Comparison of ENCODE assay signal across 1 cellular context in the genomic region with DNA sequence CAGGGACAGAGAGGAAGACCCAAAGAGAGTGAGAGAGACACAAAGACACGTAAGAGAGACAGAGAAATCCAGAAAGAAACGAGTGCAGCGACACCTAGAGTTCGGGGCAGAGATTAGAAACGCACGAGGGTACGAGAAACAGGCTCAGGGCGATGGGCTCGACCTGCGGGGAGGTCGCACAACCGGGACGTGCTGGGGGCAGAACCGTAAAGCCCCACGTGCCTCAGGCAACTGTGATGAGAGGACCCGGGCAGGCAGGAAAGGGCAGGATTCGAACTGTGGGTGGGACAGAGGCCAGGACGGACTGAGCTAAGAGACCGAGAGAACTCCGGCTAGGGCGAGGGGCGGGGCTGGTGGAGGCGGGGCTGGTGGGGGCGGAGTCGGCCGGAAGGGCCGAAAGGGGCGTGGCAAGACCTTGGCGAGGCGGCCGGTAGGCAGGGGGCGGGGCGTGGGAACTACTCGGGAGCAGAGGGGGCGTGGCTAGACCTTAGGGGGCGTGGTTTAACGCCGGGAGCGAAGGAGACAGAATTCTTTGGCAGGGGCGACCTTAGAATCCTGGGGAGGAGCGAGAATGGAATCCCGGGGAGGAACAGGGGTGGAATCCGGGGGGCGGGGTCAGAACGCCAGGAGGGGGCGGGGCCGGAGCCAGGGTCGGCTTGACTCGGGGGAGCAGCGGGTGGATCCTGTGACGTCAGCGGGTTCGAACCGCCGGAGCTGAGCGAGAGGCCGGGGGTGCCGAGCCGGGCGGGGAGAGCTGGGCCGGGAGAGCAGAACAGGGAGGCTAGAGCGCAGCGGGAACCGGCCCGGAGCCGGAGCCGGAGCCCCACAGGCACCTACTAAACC.
TF ChIP-seq lines count a peak whose summit lies in the region.

TSS of gene NECTIN2 (plus strand) at position 686 of the 843 bp plus-strand sequence. CDS start 229 bp downstream, outside the sequence.

TF ChIP-seq in HepG2, 621 proteins besides CTCF, POLR2A, EP300 and RAD21 (continued from another document and continues in another):
- TF ChIP-seq, protein P1, sequence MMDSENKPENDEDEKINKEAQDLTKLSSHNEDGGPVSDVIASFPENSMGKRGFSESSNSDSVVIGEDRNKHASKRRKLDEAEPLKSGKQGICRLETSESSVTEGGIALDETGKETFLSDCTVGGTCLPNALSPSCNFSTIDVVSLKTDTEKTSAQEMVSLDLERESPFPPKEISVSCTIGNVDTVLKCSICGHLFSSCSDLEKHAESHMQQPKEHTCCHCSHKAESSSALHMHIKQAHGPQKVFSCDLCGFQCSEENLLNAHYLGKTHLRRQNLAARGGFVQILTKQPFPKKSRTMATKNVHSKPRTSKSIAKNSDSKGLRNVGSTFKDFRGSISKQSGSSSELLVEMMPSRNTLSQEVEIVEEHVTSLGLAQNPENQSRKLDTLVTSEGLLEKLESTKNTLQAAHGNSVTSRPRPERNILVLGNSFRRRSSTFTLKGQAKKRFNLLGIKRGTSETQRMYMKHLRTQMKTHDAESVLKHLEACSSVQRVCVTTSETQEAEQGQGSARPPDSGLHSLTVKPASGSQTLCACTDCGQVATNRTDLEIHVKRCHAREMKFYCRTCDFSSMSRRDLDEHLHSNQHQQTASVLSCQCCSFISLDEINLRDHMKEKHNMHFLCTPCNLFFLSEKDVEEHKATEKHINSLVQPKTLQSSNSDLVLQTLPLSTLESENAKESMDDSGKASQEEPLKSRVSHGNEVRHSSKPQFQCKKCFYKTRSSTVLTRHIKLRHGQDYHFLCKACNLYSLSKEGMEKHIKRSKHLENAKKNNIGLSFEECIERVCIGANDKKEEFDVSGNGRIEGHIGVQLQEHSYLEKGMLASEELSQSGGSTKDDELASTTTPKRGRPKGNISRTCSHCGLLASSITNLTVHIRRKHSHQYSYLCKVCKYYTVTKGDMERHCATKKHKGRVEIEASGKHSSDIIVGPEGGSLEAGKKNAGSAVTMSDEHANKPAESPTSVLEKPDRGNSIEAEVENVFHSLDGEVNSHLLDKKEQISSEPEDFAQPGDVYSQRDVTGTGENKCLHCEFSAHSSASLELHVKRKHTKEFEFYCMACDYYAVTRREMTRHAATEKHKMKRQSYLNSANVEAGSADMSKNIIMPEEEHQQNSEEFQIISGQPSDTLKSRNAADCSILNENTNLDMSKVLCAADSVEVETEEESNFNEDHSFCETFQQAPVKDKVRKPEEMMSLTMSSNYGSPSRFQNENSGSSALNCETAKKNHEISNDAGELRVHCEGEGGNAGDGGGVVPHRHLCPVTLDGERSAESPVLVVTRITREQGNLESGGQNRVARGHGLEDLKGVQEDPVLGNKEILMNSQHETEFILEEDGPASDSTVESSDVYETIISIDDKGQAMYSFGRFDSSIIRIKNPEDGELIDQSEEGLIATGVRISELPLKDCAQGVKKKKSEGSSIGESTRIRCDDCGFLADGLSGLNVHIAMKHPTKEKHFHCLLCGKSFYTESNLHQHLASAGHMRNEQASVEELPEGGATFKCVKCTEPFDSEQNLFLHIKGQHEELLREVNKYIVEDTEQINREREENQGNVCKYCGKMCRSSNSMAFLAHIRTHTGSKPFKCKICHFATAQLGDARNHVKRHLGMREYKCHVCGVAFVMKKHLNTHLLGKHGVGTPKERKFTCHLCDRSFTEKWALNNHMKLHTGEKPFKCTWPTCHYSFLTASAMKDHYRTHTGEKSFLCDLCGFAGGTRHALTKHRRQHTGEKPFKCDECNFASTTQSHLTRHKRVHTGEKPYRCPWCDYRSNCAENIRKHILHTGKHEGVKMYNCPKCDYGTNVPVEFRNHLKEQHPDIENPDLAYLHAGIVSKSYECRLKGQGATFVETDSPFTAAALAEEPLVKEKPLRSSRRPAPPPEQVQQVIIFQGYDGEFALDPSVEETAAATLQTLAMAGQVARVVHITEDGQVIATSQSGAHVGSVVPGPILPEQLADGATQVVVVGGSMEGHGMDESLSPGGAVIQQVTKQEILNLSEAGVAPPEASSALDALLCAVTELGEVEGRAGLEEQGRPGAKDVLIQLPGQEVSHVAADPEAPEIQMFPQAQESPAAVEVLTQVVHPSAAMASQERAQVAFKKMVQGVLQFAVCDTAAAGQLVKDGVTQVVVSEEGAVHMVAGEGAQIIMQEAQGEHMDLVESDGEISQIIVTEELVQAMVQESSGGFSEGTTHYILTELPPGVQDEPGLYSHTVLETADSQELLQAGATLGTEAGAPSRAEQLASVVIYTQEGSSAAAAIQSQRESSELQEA (CRISPR knock-in tag; IDR thresholded peaks at IDR 0.05; ENCODE audit: not compliant biosample characterization), result no peak
- TF ChIP-seq RFX1 (IDR thresholded peaks at IDR 0.05), result no peak
- TF ChIP-seq SP1 (IDR thresholded peaks at IDR 0.05), result no peak
- no peak for TF ChIP-seq SP1 (CRISPR knock-in tag; IDR thresholded peaks at IDR 0.05)
- no peak for TF ChIP-seq ZNF510 (CRISPR knock-in tag; IDR thresholded peaks at IDR 0.05; ENCODE audit: low read depth)
- TF ChIP-seq KLF11 (CRISPR knock-in tag; IDR thresholded peaks at IDR 0.05), result no peak
- TF ChIP-seq HNRNPUL1 (IDR thresholded peaks at IDR 0.05; ENCODE audit: low read depth, low read length), result no peak
- no peak for TF ChIP-seq PRPF4 (IDR thresholded peaks at IDR 0.05; ENCODE audit: low read depth, low read length, poor library complexity, severe bottlenecking)
- peak; percentile 49 for TF ChIP-seq ZNF883 (CRISPR knock-in tag; IDR thresholded peaks at IDR 0.05; ENCODE audit: not compliant biosample characterization)
- no peak for TF ChIP-seq TEAD2 (CRISPR knock-in tag; IDR thresholded peaks at IDR 0.05)
- no peak for TF ChIP-seq ZNF260 (CRISPR knock-in tag; IDR thresholded peaks at IDR 0.05; ENCODE audit: borderline replicate concordance, low read depth)
- no peak for TF ChIP-seq ZNF414 (CRISPR knock-in tag; IDR thresholded peaks at IDR 0.05)
- no peak for TF ChIP-seq GATA4 (IDR thresholded peaks at IDR 0.05; ENCODE audit: borderline replicate concordance, low read depth)
- peak; percentile 43; the same call in 1 of the 2 replicates for TF ChIP-seq ZMAT3 (CRISPR knock-in tag; conservative IDR thresholded peaks at IDR 0.05)
- 0 out of 2 replicates have a peak, but pooled peaks have one; percentile 41 for TF ChIP-seq RFX5 (IDR thresholded peaks at IDR 0.05; ENCODE audit: low read depth, low read length)
- TF ChIP-seq TCF12 (IDR thresholded peaks at IDR 0.05), result no peak
- TF ChIP-seq TCF12 (CRISPR knock-in tag; IDR thresholded peaks at IDR 0.05), result no peak
- peak; percentile 71; the same call in 1 of the 2 replicates for TF ChIP-seq ZKSCAN8 (CRISPR knock-in tag; IDR thresholded peaks at IDR 0.05; ENCODE audit: borderline replicate concordance)
- TF ChIP-seq, protein P2, sequence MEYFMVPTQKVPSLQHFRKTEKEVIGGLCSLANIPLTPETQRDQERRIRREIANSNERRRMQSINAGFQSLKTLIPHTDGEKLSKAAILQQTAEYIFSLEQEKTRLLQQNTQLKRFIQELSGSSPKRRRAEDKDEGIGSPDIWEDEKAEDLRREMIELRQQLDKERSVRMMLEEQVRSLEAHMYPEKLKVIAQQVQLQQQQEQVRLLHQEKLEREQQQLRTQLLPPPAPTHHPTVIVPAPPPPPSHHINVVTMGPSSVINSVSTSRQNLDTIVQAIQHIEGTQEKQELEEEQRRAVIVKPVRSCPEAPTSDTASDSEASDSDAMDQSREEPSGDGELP (IDR thresholded peaks at IDR 0.05; ENCODE audit: borderline replicate concordance, low read depth), result no peak
- TF ChIP-seq ZNF432 (CRISPR knock-in tag; IDR thresholded peaks at IDR 0.05; ENCODE audit: borderline replicate concordance), result no peak
- TF ChIP-seq ZNF136 (CRISPR knock-in tag; IDR thresholded peaks at IDR 0.05; ENCODE audit: low read depth), result 0 out of 2 replicates have a peak, but pooled peaks have one; percentile 38
- TF ChIP-seq THAP8 (CRISPR knock-in tag; IDR thresholded peaks at IDR 0.05; ENCODE audit: borderline replicate concordance), result no peak
- TF ChIP-seq CENPBD1 (CRISPR knock-in tag; IDR thresholded peaks at IDR 0.05; ENCODE audit: borderline replicate concordance, low read depth), result no peak
- TF ChIP-seq, protein P3, sequence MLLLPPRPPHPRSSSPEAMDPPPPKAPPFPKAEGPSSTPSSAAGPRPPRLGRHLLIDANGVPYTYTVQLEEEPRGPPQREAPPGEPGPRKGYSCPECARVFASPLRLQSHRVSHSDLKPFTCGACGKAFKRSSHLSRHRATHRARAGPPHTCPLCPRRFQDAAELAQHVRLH (CRISPR knock-in tag; IDR thresholded peaks at IDR 0.05; ENCODE audit: borderline replicate concordance, low read depth), result no peak; the same call in 1 of the 2 replicates
- no peak for TF ChIP-seq HNF4G (IDR thresholded peaks at IDR 0.05; ENCODE audit: borderline replicate concordance, low read depth, low read length)
- no peak for TF ChIP-seq HNF4G (CRISPR knock-in tag; IDR thresholded peaks at IDR 0.05; ENCODE audit: borderline replicate concordance, low read depth)
- no peak for TF ChIP-seq ATAD3A (CRISPR knock-in tag; IDR thresholded peaks at IDR 0.05)
- TF ChIP-seq ZNF251 (CRISPR knock-in tag; IDR thresholded peaks at IDR 0.05), result no peak
- no peak for TF ChIP-seq SRF (IDR thresholded peaks at IDR 0.05; ENCODE audit: low read depth, low read length)
- TF ChIP-seq IKZF5 (CRISPR knock-in tag; IDR thresholded peaks at IDR 0.05), result no peak; the same call in 1 of the 2 replicates
- TF ChIP-seq HMGA1 (CRISPR knock-in tag; conservative IDR thresholded peaks at IDR 0.05), result no peak
- 0 out of 2 replicates have a peak, but pooled peaks have one; percentile 43 for TF ChIP-seq ZNF773 (CRISPR knock-in tag; IDR thresholded peaks at IDR 0.05; ENCODE audit: borderline replicate concordance)
- TF ChIP-seq, protein P4, sequence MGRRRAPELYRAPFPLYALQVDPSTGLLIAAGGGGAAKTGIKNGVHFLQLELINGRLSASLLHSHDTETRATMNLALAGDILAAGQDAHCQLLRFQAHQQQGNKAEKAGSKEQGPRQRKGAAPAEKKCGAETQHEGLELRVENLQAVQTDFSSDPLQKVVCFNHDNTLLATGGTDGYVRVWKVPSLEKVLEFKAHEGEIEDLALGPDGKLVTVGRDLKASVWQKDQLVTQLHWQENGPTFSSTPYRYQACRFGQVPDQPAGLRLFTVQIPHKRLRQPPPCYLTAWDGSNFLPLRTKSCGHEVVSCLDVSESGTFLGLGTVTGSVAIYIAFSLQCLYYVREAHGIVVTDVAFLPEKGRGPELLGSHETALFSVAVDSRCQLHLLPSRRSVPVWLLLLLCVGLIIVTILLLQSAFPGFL (CRISPR knock-in tag; IDR thresholded peaks at IDR 0.05), result no peak
- peak; percentile 31 for TF ChIP-seq TEAD3 (CRISPR knock-in tag; optimal IDR thresholded peaks at IDR 0.05; ENCODE audit: borderline replicate concordance)
- TF ChIP-seq ZNF639 (CRISPR knock-in tag; conservative IDR thresholded peaks at IDR 0.05), result no peak
- TF ChIP-seq MYC (CRISPR knock-in tag; IDR thresholded peaks at IDR 0.05; ENCODE audit: borderline replicate concordance), result peak; percentile 83; the same call in 1 of the 2 replicates
- no peak for TF ChIP-seq ISX (CRISPR knock-in tag; conservative IDR thresholded peaks at IDR 0.05)
- no peak for TF ChIP-seq FOXC1 (CRISPR knock-in tag; IDR thresholded peaks at IDR 0.05; ENCODE audit: borderline replicate concordance)
- no peak for TF ChIP-seq ZNF557 (CRISPR knock-in tag; IDR thresholded peaks at IDR 0.05)
- no peak for TF ChIP-seq GZF1 (CRISPR knock-in tag; IDR thresholded peaks at IDR 0.05)
- TF ChIP-seq RARA (CRISPR knock-in tag; IDR thresholded peaks at IDR 0.05), result peak; percentile 28; the same call in 1 of the 2 replicates
- TF ChIP-seq HDAC6 (IDR thresholded peaks at IDR 0.05; ENCODE audit: low read depth, low read length), result no peak
- TF ChIP-seq SSRP1 (CRISPR knock-in tag; IDR thresholded peaks at IDR 0.05), result no peak
- no peak for TF ChIP-seq ZSCAN25 (CRISPR knock-in tag; IDR thresholded peaks at IDR 0.05)
- no peak for TF ChIP-seq EHMT2 (IDR thresholded peaks at IDR 0.05; ENCODE audit: borderline replicate concordance, low read depth, low read length)
- no peak for TF ChIP-seq ZNF292 (CRISPR knock-in tag; IDR thresholded peaks at IDR 0.05; ENCODE audit: borderline replicate concordance, low read depth)
- TF ChIP-seq ZNF850 (CRISPR knock-in tag; conservative IDR thresholded peaks at IDR 0.05), result no peak
- no peak for TF ChIP-seq ZNF333 (CRISPR knock-in tag; IDR thresholded peaks at IDR 0.05; ENCODE audit: borderline replicate concordance)
- TF ChIP-seq CHCHD3 (CRISPR knock-in tag; IDR thresholded peaks at IDR 0.05), result no peak
- no peak for TF ChIP-seq ZNF343 (CRISPR knock-in tag; IDR thresholded peaks at IDR 0.05)
- no peak for TF ChIP-seq ZNF501 (CRISPR knock-in tag; IDR thresholded peaks at IDR 0.05)
- no peak for TF ChIP-seq SRSF9 (IDR thresholded peaks at IDR 0.05; ENCODE audit: borderline replicate concordance, insufficient read depth, low read depth, low read length, poor library complexity, severe bottlenecking)
